8 cellular contexts compared by ENCODE assay signal in the genomic region with DNA sequence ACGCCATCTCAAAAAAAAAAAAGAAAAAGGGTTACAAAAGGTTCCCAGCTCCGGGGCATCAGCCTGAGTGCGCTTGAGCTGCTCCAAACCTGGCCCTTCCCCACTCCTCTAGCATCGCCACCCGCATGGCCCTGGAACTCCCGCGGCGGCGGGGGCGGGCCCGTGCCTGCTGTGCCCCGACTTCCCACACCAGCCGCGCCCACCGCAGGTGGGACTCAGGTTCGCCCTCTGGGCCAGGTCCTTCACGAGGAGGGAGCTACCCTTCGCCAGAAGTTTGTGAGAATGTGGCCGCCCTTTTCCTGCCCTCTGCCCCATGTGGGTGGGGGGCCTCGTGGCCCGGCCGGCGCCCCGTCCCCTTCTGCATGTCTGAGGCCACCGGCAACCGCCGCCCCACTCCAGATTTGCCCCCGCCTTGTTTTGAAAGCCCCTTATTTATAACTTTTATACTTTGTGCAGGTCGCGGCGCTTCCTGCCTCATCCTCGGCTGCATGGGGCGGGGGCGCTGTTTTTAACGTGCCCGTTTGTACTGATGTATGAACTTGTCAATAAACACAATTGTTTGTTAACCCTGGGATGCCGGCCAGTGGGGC. TPM values are rescaled to one million over a fixed set of nuclear protein-coding genes. Genes with fewer than 3 reads are reported as not detected.
A peak's percentile ranks its signal among the peaks of the same experiment; 100 is the strongest.
DNase-seq lines count a peak whose midpoint lies in the region; ATAC-seq, FAIRE-seq and TF ChIP-seq lines count a peak whose summit lies in the region.

No MANE protein-coding gene starts in this region.

- H4K20me1 ChIP-seq in fibroblast of lung (ENCODE audit: control insufficient read depth, extremely low read depth, insufficient read depth, low read length): no peaks in the 10 kb centered on the region

- no peaks in the 10 kb centered on the region for H3K9me3 ChIP-seq in CD4-positive, alpha-beta memory T cell (ENCODE audit: control insufficient read depth in 1 of 2, low read length in 2 of 2)
- H3K9me3 ChIP-seq in fibroblast of lung (ENCODE audit: control insufficient read depth, insufficient read depth, low read depth, low read length): no peaks in the 10 kb centered on the region
- no peaks in the 10 kb centered on the region for H3K9me3 ChIP-seq in pancreas

- H3K4me1 ChIP-seq in CD4-positive, alpha-beta memory T cell (ENCODE audit: insufficient read depth, low read length): peaks cover 40% of the 10 kb centered on the region
- H3K4me1 ChIP-seq in fibroblast of lung (ENCODE audit: control insufficient read depth, extremely low read depth, insufficient read depth, low read length): no peaks in the 10 kb centered on the region
- peaks cover 5 to 7% (median 6%) of the 10 kb centered on the region in 3 donors for H3K4me1 ChIP-seq in pancreas

- peaks cover 23 to 46% (median 35%) of the 10 kb centered on the region in 4 donors for H3K4me1 Mint-ChIP-seq in CD4-positive, alpha-beta memory T cell

- peaks cover 9% of the 10 kb centered on the region for H3K36me3 ChIP-seq in CD4-positive, alpha-beta memory T cell (ENCODE audit: insufficient read depth, low read length)
- H3K36me3 ChIP-seq in fibroblast of lung (ENCODE audit: control insufficient read depth, insufficient read depth, low read length) (peaks cover 8% of the 10 kb centered on the region), pancreas (peaks cover 0 to 4% (median 0%) of the 10 kb centered on the region in 3 donors)

- POLR2A ChIA-PET in CD4-positive, alpha-beta memory T cell (lab: Charles Lee; ENCODE audit: partially characterized antibody): interaction anchor here (1.0 to 4.3 kb wide), 6 partner anchors 53 to 110 kb away, joined by 3 to 25 read pairs (median 12); a partner anchor contains a TSS

- no peak overlapping the region for H3K9ac ChIP-seq in fibroblast of lung (ENCODE audit: insufficient read depth, low read length)

- H3K4me3 Mint-ChIP-seq in CD4-positive, alpha-beta memory T cell: peak overlapping the region; percentile 91 to 99 (median 94)

- H3K4me2 ChIP-seq in fibroblast of lung (ENCODE audit: extremely low read depth, insufficient read depth, low read length): peak overlapping the region; percentile 83

- H2AFZ ChIP-seq in fibroblast of lung (ENCODE audit: low read length): no peak overlapping the region

- TF ChIP-seq CTCF in fibroblast of lung (conservative IDR thresholded peaks at IDR 0.05 in 1 of 2, IDR thresholded peaks at IDR 0.05 in 1 of 2; ENCODE audit: low read depth in 1 of 2, low read length in 2 of 2) (no peak), pancreas (IDR thresholded peaks at IDR 0.05) (no peak)

- no peaks in the 10 kb centered on the region for H3K27me3 ChIP-seq in CD4-positive, alpha-beta memory T cell (ENCODE audit: insufficient read depth, low read length)
- H3K27me3 ChIP-seq in fibroblast of lung (ENCODE audit: control insufficient read depth, insufficient read depth, low read length) (no peaks in the 10 kb centered on the region), pancreas (no peaks in the 10 kb centered on the region)

- no peak for FAIRE-seq in pancreas (lab: Jason Lieb, UNC)

- no peaks in the 10 kb centered on the region for H3K9me3 Mint-ChIP-seq in CD4-positive, alpha-beta memory T cell

- peak; percentile 13 for ATAC-seq in HG02852 (IDR thresholded peaks at IDR 0.05; ENCODE audit: unreplicated experiment)
- peak; percentile 3 to 12 (median 8) for ATAC-seq in pancreas
- no peak for ATAC-seq in HG03565 (IDR thresholded peaks at IDR 0.05; ENCODE audit: unreplicated experiment)

- H3K36me3 Mint-ChIP-seq in CD4-positive, alpha-beta memory T cell: peaks cover 9 to 41% of the 10 kb centered on the region in 2 donors

- H3K27ac Mint-ChIP-seq in CD4-positive, alpha-beta memory T cell: peak overlapping the region; percentile 58 to 98 (median 95)

- H3K4me3 ChIP-seq in CD4-positive, alpha-beta memory T cell (ENCODE audit: low read length in 2 of 2): peak overlapping the region; percentile 36 to 95
- peak overlapping the region; percentile 28 to 84 (median 65) for H3K4me3 ChIP-seq in fibroblast of lung (replicated peaks in 1 of 4; ENCODE audit: control extremely low read depth in 1 of 4, insufficient read depth in 1 of 4, low read depth in 3 of 4, low read length in 4 of 4)
- H3K4me3 ChIP-seq in pancreas: peak overlapping the region; percentile 21 to 76 (median 51)

- CTCF ChIA-PET in CD4-positive, alpha-beta memory T cell (lab: Charles Lee; ENCODE audit: partially characterized antibody): interaction anchor here (1.1 to 2.6 kb wide), 6 partner anchors 15 to 270 kb away, joined by 3 to 11 read pairs (median 4); a partner anchor contains a TSS

- intact Hi-C loops in CD4-positive, alpha-beta memory T cell (cut with micrococcal nuclease): loop anchor here (5.0 kb wide), 1 partner anchor 270 kb away; a partner anchor contains a TSS
- intact Hi-C loops in pancreas (cut with DNase I) (no loop called here), posterior cingulate gyrus (cut with DNase I) (loop anchor here (5.0 kb wide), 2 partner anchors 55 to 270 kb away; a partner anchor contains a TSS)

- WGBS in pancreas, 2 donors: 7 to 9% methylated on average over 36 to 37 of the region's 37 CpGs

- H3K79me2 ChIP-seq in fibroblast of lung (ENCODE audit: control insufficient read depth, insufficient read depth, low read length): no peaks in the 10 kb centered on the region

- DNase-seq in CD4-positive, alpha-beta memory T cell: peak in 2 of 5 donors; percentile 25 to 63
- peak; percentile 21 for DNase-seq in activated CD4-positive, alpha-beta T cell treated with anti-CD3 and anti-CD28 coated beads, Interleukin-2, amount 50 U/mL, for 1 hour
- no peak for DNase-seq in fibroblast of lung (ENCODE audit: low read depth in 2 of 2)
- DNase-seq in pancreas: peak in 2 of 6 donors; percentile 30 to 36
- no peak for DNase-seq in NCI-H2227 treated with DMSO at 0.1 percent for 48 hours (lab: John Stamatoyannopoulos, UW)
- no peak for DNase-seq in posterior cingulate gyrus

- H3K27ac ChIP-seq in CD4-positive, alpha-beta memory T cell (ENCODE audit: low read depth, low read length): peak overlapping the region; percentile 48
- H3K27ac ChIP-seq in fibroblast of lung (ENCODE audit: insufficient read depth, low read length) (no peak overlapping the region), pancreas (no peak overlapping the region)

- no peaks in the 10 kb centered on the region for H3K27me3 Mint-ChIP-seq in CD4-positive, alpha-beta memory T cell

RNA-seq across cellular contexts. Expression of a gene that starts 0.5 kb away (rescaled TPM):
- 10 to 100 TPM; 75.0 to 78.5 TPM for total RNA-seq in CD4-positive, alpha-beta memory T cell
- polyA plus RNA-seq in CD4-positive, alpha-beta memory T cell: 10 to 100 TPM; 18.7 to 28.0 TPM
- total RNA-seq in fibroblast of lung (3.6 and 4.0 TPM in 2 replicates), pancreas (10 to 100 TPM in 3 of 6 donors, 1 to 10 TPM in 3; 6.5 to 12.5 (median 9.9) TPM)
- polyA plus RNA-seq in fibroblast of lung (2.2 and 4.8 TPM in 2 replicates), pancreas (10 to 100 TPM; 11.2 to 16.8 TPM)
- 3.7 and 7.7 TPM in 2 replicates for polyA plus RNA-seq in fibroblast of lung (2012)
- polyA minus RNA-seq in fibroblast of lung (ENCODE audit: low replicate concordance): 4.8 and 5.4 TPM in 2 replicates

RNA-seq across cellular contexts. Expression of a gene that starts 11.3 kb away (rescaled TPM):
- total RNA-seq in CD4-positive, alpha-beta memory T cell: 10 to 100 TPM; 64.5 to 64.9 TPM
- 1 to 10 TPM; 1.5 to 2.8 TPM for polyA plus RNA-seq in CD4-positive, alpha-beta memory T cell
- total RNA-seq in fibroblast of lung: 0.99 and 1.3 TPM in 2 replicates
- 1.2 TPM in 2 replicates for polyA plus RNA-seq in fibroblast of lung
- 0.77 and 1.2 TPM in 2 replicates for polyA plus RNA-seq in fibroblast of lung (2012)
- not detected in 2 replicates for polyA minus RNA-seq in fibroblast of lung (ENCODE audit: low replicate concordance)
- total RNA-seq in pancreas: 1 to 10 TPM; 3.5 to 8.5 (median 5.3) TPM
- polyA plus RNA-seq in pancreas: 10 to 100 TPM; 46.1 to 56.8 TPM

RNA-seq across cellular contexts. Expression of a gene that starts 53.1 kb away (rescaled TPM):
- 10 to 100 TPM; 39.7 to 42.6 TPM for total RNA-seq in CD4-positive, alpha-beta memory T cell
- polyA plus RNA-seq in CD4-positive, alpha-beta memory T cell: 1 to 10 TPM in 1 of 2 donors, under 1 TPM in 1; 0.87 to 3.8 TPM
- total RNA-seq in fibroblast of lung (12.6 and 20.8 TPM in 2 replicates), pancreas (10 to 100 TPM in 1 of 6 donors, 1 to 10 TPM in 5; 5.3 to 12.0 (median 7.2) TPM)
- polyA plus RNA-seq in fibroblast of lung (2.8 and 3.8 TPM in 2 replicates), pancreas (10 to 100 TPM in 1 of 2 donors, 1 to 10 TPM in 1; 9.3 to 19.2 TPM)
- 7.5 TPM in 2 replicates for polyA plus RNA-seq in fibroblast of lung (2012)
- 79.2 and 109 TPM in 2 replicates for polyA minus RNA-seq in fibroblast of lung (ENCODE audit: low replicate concordance)

Comparison
In these comparisons a context has a peak if more than half of its experiments do, and no peak if none do; other contexts are left out.
1. RNA of a gene that starts 0.5 kb away (total RNA-seq): 75.0 to 78.5 TPM in CD4-positive, alpha-beta memory T cell; 6.5 to 12.5 TPM in pancreas and 3.6 to 4.0 TPM in fibroblast of lung; every median in the first group is over 4 times any median in the second.
2. RNA of a gene that starts 11.3 kb away (total RNA-seq): 64.5 to 64.9 TPM in CD4-positive, alpha-beta memory T cell; 3.5 to 8.5 TPM in pancreas and 0.99 to 1.3 TPM in fibroblast of lung; every median in the first group is over 4 times any median in the second.
3. intact Hi-C loops: an anchor here in CD4-positive, alpha-beta memory T cell (5.0 kb wide) and posterior cingulate gyrus (5.0 kb wide); none called in pancreas.
4. Peak in every context shown above with its lines, with median percentiles within 50 percentile points of each other: H3K4me3 ChIP-seq.